In the genomic region with DNA sequence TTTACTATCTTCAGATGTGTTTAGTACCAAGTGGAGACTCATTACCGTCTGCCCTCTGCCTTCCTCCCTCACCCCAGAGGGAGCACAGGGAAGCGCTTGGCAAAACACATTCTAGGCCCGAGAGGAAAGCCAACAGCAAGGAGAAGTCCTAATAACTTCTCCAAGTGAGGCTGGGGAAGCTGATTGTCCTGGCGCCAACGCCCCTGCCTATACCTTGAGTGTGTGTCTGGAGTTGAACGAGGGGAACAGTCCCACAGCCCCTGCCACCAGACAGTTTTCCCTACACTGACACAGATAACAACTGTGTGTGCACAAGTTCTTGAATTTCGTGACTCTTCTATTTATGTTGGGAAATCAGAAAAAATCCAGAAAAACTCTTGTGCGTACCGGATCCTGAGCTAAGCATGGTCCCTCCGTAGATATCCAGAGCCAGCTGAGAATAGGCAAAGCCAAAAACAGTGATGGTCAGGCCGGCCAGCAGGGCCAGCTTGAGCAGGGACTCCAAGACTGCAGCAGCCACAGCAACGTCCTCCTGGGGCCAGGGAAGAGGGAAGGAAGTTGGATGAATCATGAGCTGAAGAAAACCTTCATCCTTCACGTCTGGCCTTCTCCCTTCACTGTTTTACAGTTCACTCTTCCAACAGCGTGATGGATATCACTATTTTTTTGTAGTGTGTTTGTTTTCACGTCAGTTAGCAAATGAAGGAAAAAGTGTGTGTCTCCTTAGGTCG, we compare ENCODE assay signal across 17 cellular contexts. TPM values are rescaled to one million over a fixed set of nuclear protein-coding genes. Genes with fewer than 3 reads are reported as not detected.
A peak's percentile ranks its signal among the peaks of the same experiment; 100 is the strongest.
DNase-seq lines count a peak whose midpoint lies in the region; ATAC-seq and TF ChIP-seq lines count a peak whose summit lies in the region.
"Had no signal": no experiment of that assay in that cellular context is flagged by ENCODE, and none has a peak within 500 bp of the region (broad histone marks: within the 10 kb centered on the region; RNA-seq: fewer than 3 reads in every experiment).

No MANE protein-coding gene starts in this region.

- no peak for TF ChIP-seq CTCF in WERI-Rb-1 (IDR thresholded peaks at IDR 0.05; ENCODE audit: low read depth, low read length)
- TF ChIP-seq CTCF in Peyer's patch (IDR thresholded peaks at IDR 0.05): no peak

- H3K4me1 ChIP-seq in Peyer's patch: no peaks in the 10 kb centered on the region
- H3K4me1 ChIP-seq: testis had no signal

- H3K27ac ChIP-seq in WERI-Rb-1: no peak overlapping the region
- H3K27ac ChIP-seq in Peyer's patch: no peak overlapping the region
- H3K27ac ChIP-seq: esophagus muscularis mucosa, testis had no signal

- H3K9me3 Mint-ChIP-seq in T-helper 1 cell treated with Interleukin-12 subunit alpha and Interleukin-12 subunit beta and Interleukin-4 antibody, amounts not matched to agents 30 μg/mL and 1 μg/mL, for 36 hours: no peaks in the 10 kb centered on the region
- no peaks in the 10 kb centered on the region for H3K9me3 Mint-ChIP-seq in activated CD8-positive, alpha-beta T cell treated with anti-CD3 and anti-CD28 coated beads, Interleukin-2, amount 10 ng/mL, durations not matched to agents 7 days and 5 days (ENCODE audit: insufficient read depth)
- H3K9me3 Mint-ChIP-seq: CD8-positive, alpha-beta memory T cell had no signal

- peaks cover 6% of the 10 kb centered on the region; the same call in 1 of the 2 replicates for H3K36me3 ChIP-seq in WERI-Rb-1
- H3K36me3 ChIP-seq in Peyer's patch: peaks cover 0 to 45% (median 0%) of the 10 kb centered on the region in 3 donors

- DNase-seq in T-helper 1 cell (no peak), ELR (ENCODE audit: low read depth) (peak; percentile 47), left lobe of liver (ENCODE audit: low spot score) (no peak), left colon (no peak), WERI-Rb-1 (no peak), Peyer's patch (no peak)
- DNase-seq in activated CD8-positive, alpha-beta T cell treated with anti-CD3 and anti-CD28 coated beads, Interleukin-2, amount 10 ng/mL, durations not matched to agents 7 days and 5 days: no peak
- DNase-seq: anterior cingulate cortex; CD8-positive, alpha-beta memory T cell; KBM-7; NCI-H1694 treated with DMSO at 0.1 percent for 48 hours; SW 1271; testis had no signal

- no peak for ATAC-seq in activated CD8-positive, alpha-beta T cell treated with anti-CD3 and anti-CD28 coated beads, Interleukin-2, amount 10 ng/mL, durations not matched to agents 7 days and 5 days
- ATAC-seq in left lobe of liver (peak; percentile 28), left colon (no peak)

- no peak overlapping the region for H3K4me3 Mint-ChIP-seq in T-helper 1 cell treated with Interleukin-12 subunit alpha and Interleukin-12 subunit beta and Interleukin-4 antibody, amounts not matched to agents 30 μg/mL and 1 μg/mL, for 36 hours
- peak overlapping the region; percentile 13 for H3K4me3 Mint-ChIP-seq in activated CD8-positive, alpha-beta T cell treated with anti-CD3 and anti-CD28 coated beads, Interleukin-2, amount 10 ng/mL, durations not matched to agents 7 days and 5 days
- H3K4me3 Mint-ChIP-seq: CD8-positive, alpha-beta memory T cell had no signal

- no peak for TF ChIP-seq POLR2A in Peyer's patch (IDR thresholded peaks at IDR 0.05)

- CTCF ChIA-PET in activated CD8-positive, alpha-beta T cell treated with anti-CD3 and anti-CD28 coated beads, Interleukin-2, amount 10 ng/mL, durations not matched to agents 7 days and 5 days (lab: Charles Lee): interaction anchor here (1.1 to 4.4 kb wide), 6 partner anchors 9 to 93 kb away, joined by 3 to 34 read pairs (median 5); no protein-coding TSS in a partner anchor

- intact Hi-C loops in left colon (cut with DNase I, micrococcal nuclease): no loop called here

- no peaks in the 10 kb centered on the region for H3K27me3 ChIP-seq in WERI-Rb-1 (ENCODE audit: insufficient read depth, low read depth, severe bottlenecking)
- no peaks in the 10 kb centered on the region for H3K27me3 ChIP-seq in Peyer's patch
- H3K27me3 ChIP-seq: esophagus muscularis mucosa, testis had no signal

- peak overlapping the region; percentile 98 for H3K27ac Mint-ChIP-seq in T-helper 1 cell treated with Interleukin-12 subunit alpha and Interleukin-12 subunit beta and Interleukin-4 antibody, amounts not matched to agents 30 μg/mL and 1 μg/mL, for 36 hours
- peak overlapping the region; percentile 90 for H3K27ac Mint-ChIP-seq in activated CD8-positive, alpha-beta T cell treated with anti-CD3 and anti-CD28 coated beads, Interleukin-2, amount 10 ng/mL, durations not matched to agents 7 days and 5 days
- H3K27ac Mint-ChIP-seq: progenitor cell of endocrine pancreas had no signal

- no peaks in the 10 kb centered on the region for H3K27me3 Mint-ChIP-seq in T-helper 1 cell treated with Interleukin-12 subunit alpha and Interleukin-12 subunit beta and Interleukin-4 antibody, amounts not matched to agents 30 μg/mL and 1 μg/mL, for 36 hours (ENCODE audit: low read depth)
- no peaks in the 10 kb centered on the region for H3K27me3 Mint-ChIP-seq in activated CD8-positive, alpha-beta T cell treated with anti-CD3 and anti-CD28 coated beads, Interleukin-2, amount 10 ng/mL, durations not matched to agents 7 days and 5 days (ENCODE audit: low read depth)
- H3K27me3 Mint-ChIP-seq: CD8-positive, alpha-beta memory T cell; progenitor cell of endocrine pancreas had no signal

- H3K36me3 Mint-ChIP-seq in T-helper 1 cell treated with Interleukin-12 subunit alpha and Interleukin-12 subunit beta and Interleukin-4 antibody, amounts not matched to agents 30 μg/mL and 1 μg/mL, for 36 hours (ENCODE audit: low read depth): peaks cover 27% of the 10 kb centered on the region
- peaks cover 64% of the 10 kb centered on the region for H3K36me3 Mint-ChIP-seq in activated CD8-positive, alpha-beta T cell treated with anti-CD3 and anti-CD28 coated beads, Interleukin-2, amount 10 ng/mL, durations not matched to agents 7 days and 5 days (ENCODE audit: low read depth)

- H3K4me3 ChIP-seq in WERI-Rb-1 (ENCODE audit: low read depth, low read length) (no peak overlapping the region), Peyer's patch (no peak overlapping the region)
- H3K4me3 ChIP-seq: esophagus muscularis mucosa, GM12878, testis had no signal

- H3K9me3 ChIP-seq in WERI-Rb-1 (ENCODE audit: severe bottlenecking) (no peaks in the 10 kb centered on the region), Peyer's patch (no peaks in the 10 kb centered on the region)
- H3K9me3 ChIP-seq: esophagus muscularis mucosa, testis had no signal

- POLR2A ChIA-PET in activated CD8-positive, alpha-beta T cell treated with anti-CD3 and anti-CD28 coated beads, Interleukin-2, amount 10 ng/mL, durations not matched to agents 7 days and 5 days (lab: Charles Lee): interaction anchor here (1.0 to 1.8 kb wide), 3 partner anchors 11 to 31 kb away, joined by 3 to 6 read pairs (median 5); no protein-coding TSS in a partner anchor

- H3K4me1 Mint-ChIP-seq in T-helper 1 cell treated with Interleukin-12 subunit alpha and Interleukin-12 subunit beta and Interleukin-4 antibody, amounts not matched to agents 30 μg/mL and 1 μg/mL, for 36 hours (ENCODE audit: low read depth): peaks cover 72% of the 10 kb centered on the region
- peaks cover 67% of the 10 kb centered on the region for H3K4me1 Mint-ChIP-seq in activated CD8-positive, alpha-beta T cell treated with anti-CD3 and anti-CD28 coated beads, Interleukin-2, amount 10 ng/mL, durations not matched to agents 7 days and 5 days (ENCODE audit: low read depth)

RNA-seq across cellular contexts. Expression of a gene that starts 26.5 kb away (rescaled TPM):
- total RNA-seq in activated CD8-positive, alpha-beta T cell treated with anti-CD3 and anti-CD28 coated beads, Interleukin-2, amount 10 ng/mL, durations not matched to agents 7 days and 5 days: 10 to 100 TPM; 31.7 to 32.3 TPM
- total RNA-seq in left lobe of liver: 11.8 TPM
- total RNA-seq in left colon: 10 to 100 TPM; 13.1 to 14.1 TPM
- total RNA-seq in Peyer's patch: 10 to 100 TPM in 3 of 4 donors, 1 to 10 TPM in 1; 9.0 to 19.8 (median 10.8) TPM

RNA-seq across cellular contexts. Expression of a gene that starts 57.3 kb away (rescaled TPM):
- 10 to 100 TPM; 19.5 to 20.5 TPM for total RNA-seq in activated CD8-positive, alpha-beta T cell treated with anti-CD3 and anti-CD28 coated beads, Interleukin-2, amount 10 ng/mL, durations not matched to agents 7 days and 5 days
- total RNA-seq in left lobe of liver (4.6 TPM), left colon (10 to 100 TPM; 93.3 to 94.0 TPM), Peyer's patch (10 to 100 TPM; 36.3 to 73.1 (median 70.6) TPM)

RNA-seq across cellular contexts. Expression of a gene that starts 57.9 kb away (rescaled TPM):
- 10 to 100 TPM; 31.1 to 33.3 TPM for total RNA-seq in activated CD8-positive, alpha-beta T cell treated with anti-CD3 and anti-CD28 coated beads, Interleukin-2, amount 10 ng/mL, durations not matched to agents 7 days and 5 days
- total RNA-seq in left lobe of liver (14.0 TPM), left colon (10 to 100 TPM; 18.8 to 32.0 TPM), Peyer's patch (10 to 100 TPM; 16.1 to 45.4 (median 23.0) TPM)
